22 cellular contexts compared by ENCODE assay signal in the genomic region with DNA sequence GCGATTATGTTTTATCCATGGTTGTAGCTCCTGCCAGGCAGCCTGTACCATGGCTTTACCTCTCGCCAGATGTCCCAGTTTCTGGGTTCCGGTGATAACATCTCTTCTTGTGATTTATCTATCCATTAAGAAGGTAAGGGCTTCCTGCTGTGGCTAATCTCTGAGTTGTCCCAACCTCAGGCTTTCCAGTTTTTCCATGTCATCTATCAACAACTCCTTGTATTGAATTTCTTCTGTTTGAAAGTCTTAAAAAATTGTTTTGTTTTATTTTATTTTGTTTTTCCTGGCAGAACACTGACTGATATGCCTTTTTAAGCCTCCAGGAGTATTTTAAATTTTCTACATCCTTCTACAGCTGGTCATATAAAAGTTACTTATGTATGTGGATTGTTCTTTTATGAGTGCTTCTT.
"Had no signal": no experiment of that assay in that cellular context is flagged by ENCODE, and none has a peak within 500 bp of the region (broad histone marks: within the 10 kb centered on the region; RNA-seq: fewer than 3 reads in every experiment).

No MANE protein-coding gene starts in this region.

- DNase-seq: activated CD4-positive, alpha-beta T cell treated with anti-CD3 and anti-CD28 coated beads, Interleukin-2, amount 10 ng/mL, durations not matched to agents 7 days and 5 days; activated CD4-positive, CD25-positive, alpha-beta regulatory T cell treated with anti-CD3 and anti-CD28 coated beads, Interleukin-2, amount 50 U/mL, for 72 hours; activated CD8-positive, alpha-beta T cell treated with anti-CD3 and anti-CD28 coated beads for 36 hours; activated gamma-delta T cell; activated naive CD4-positive, alpha-beta T cell treated with anti-CD3 and anti-CD28 coated beads, Interleukin-2, amount 50 U/mL, for 16 hours; activated naive CD8-positive, alpha-beta T cell treated with anti-CD3 and anti-CD28 coated beads, Interleukin-2, amount 50 U/mL, for 24 hours; cerebellar nuclear complex; esophagus squamous epithelium; gastrocnemius medialis; head of caudate nucleus; hypothalamus; mucosa of descending colon; occipital lobe; posterior cingulate gyrus; spleen; stimulated activated CD4-positive, alpha-beta T cell treated with anti-CD3 and anti-CD28 coated beads, Interleukin-4, amount 100 ng/mL, for 24 hours; stimulated activated naive CD4-positive, alpha-beta T cell treated with Interleukin-2 at 50 U/mL for 16 hours; T-helper 2 cell; upper lobe of left lung had no signal

- H3K9me3 Mint-ChIP-seq: activated CD8-positive, alpha-beta T cell treated with anti-CD3 and anti-CD28 coated beads for 36 hours; activated T-helper 1 cell treated with anti-CD3 and anti-CD28 coated beads, Interleukin-12 subunit alpha, Interleukin-12 subunit beta, Interleukin-2, Interleukin-4 antibody, amounts not matched to agents 30 ng/mL and 10 ng/mL and 1 ng/mL, durations not matched to agents 14 hours and 24 hours and 36 hours; neural crest cell had no signal

- H3K4me1 ChIP-seq: esophagus squamous epithelium, gastrocnemius medialis, spleen, upper lobe of left lung had no signal

- H3K36me3 ChIP-seq: esophagus squamous epithelium, gastrocnemius medialis, spleen, upper lobe of left lung had no signal

- H3K4me3 Mint-ChIP-seq: activated CD4-positive, alpha-beta T cell treated with anti-CD3 and anti-CD28 coated beads, Interleukin-2, amount 10 ng/mL, durations not matched to agents 7 days and 5 days; activated CD8-positive, alpha-beta T cell treated with anti-CD3 and anti-CD28 coated beads for 36 hours; activated naive CD8-positive, alpha-beta T cell treated with anti-CD3 and anti-CD28 coated beads, Interleukin-2, amount 50 U/mL, for 24 hours; activated T-helper 1 cell treated with anti-CD3 and anti-CD28 coated beads, Interleukin-12 subunit alpha, Interleukin-12 subunit beta, Interleukin-2, Interleukin-4 antibody, amounts not matched to agents 30 ng/mL and 10 ng/mL and 1 ng/mL, durations not matched to agents 14 hours and 24 hours and 36 hours; neural crest cell had no signal

- H3K27ac ChIP-seq: coronary artery, esophagus squamous epithelium, gastrocnemius medialis, spleen, upper lobe of left lung had no signal

- H3K27ac Mint-ChIP-seq: activated CD4-positive, alpha-beta T cell treated with anti-CD3 and anti-CD28 coated beads, Interleukin-2, amount 10 ng/mL, durations not matched to agents 7 days and 5 days; activated CD8-positive, alpha-beta T cell treated with anti-CD3 and anti-CD28 coated beads for 36 hours; activated naive CD8-positive, alpha-beta T cell treated with anti-CD3 and anti-CD28 coated beads, Interleukin-2, amount 50 U/mL, for 24 hours; activated T-helper 1 cell treated with anti-CD3 and anti-CD28 coated beads, Interleukin-12 subunit alpha, Interleukin-12 subunit beta, Interleukin-2, Interleukin-4 antibody, amounts not matched to agents 30 ng/mL and 10 ng/mL and 1 ng/mL, durations not matched to agents 14 hours and 24 hours and 36 hours had no signal

- ATAC-seq: gastrocnemius medialis, mucosa of descending colon had no signal

- H3K9me3 ChIP-seq: esophagus squamous epithelium, gastrocnemius medialis, mucosa of descending colon, spleen, upper lobe of left lung had no signal

- H3K27me3 ChIP-seq: esophagus squamous epithelium, gastrocnemius medialis, spleen, upper lobe of left lung had no signal

- H3K4me1 Mint-ChIP-seq: activated CD4-positive, alpha-beta T cell treated with anti-CD3 and anti-CD28 coated beads, Interleukin-2, amount 10 ng/mL, durations not matched to agents 7 days and 5 days; neural crest cell had no signal

- H3K4me3 ChIP-seq: coronary artery, esophagus squamous epithelium, gastrocnemius medialis, mucosa of descending colon, spleen, upper lobe of left lung had no signal
